ENCODE assay signal across 2 cellular contexts in the genomic region with DNA sequence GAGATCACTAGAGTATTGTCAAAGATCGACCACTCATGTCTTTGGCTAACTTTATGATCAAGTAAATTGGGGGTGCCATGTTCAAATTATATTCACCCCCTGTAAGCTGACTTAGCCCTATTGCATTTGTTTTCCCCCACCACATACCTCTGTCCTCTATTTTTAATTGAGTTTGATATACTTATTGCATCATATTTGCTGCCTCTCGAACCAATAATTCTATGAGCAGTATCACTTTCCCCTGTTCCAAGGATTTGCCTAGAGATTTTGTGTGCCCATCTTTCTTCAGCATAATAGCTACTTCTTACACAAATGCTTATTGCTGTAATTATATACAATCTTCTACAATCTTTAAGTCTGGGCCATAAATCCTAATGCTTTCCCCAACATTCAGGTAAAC.
TF ChIP-seq lines count a peak whose summit lies in the region.

No MANE protein-coding gene starts in this region.

TF ChIP-seq in HepG2, 621 proteins besides CTCF, POLR2A, EP300 and RAD21:
- TF ChIP-seq ATF7 (IDR thresholded peaks at IDR 0.05) = 0 out of 2 replicates have a peak, but pooled peaks have one; percentile 19
- TF ChIP-seq ATF7 (CRISPR knock-in tag; IDR thresholded peaks at IDR 0.05) = no peak
- no peak for TF ChIP-seq FOXK1 (CRISPR knock-in tag; IDR thresholded peaks at IDR 0.05; ENCODE audit: borderline replicate concordance, low read depth)
- TF ChIP-seq REL (CRISPR knock-in tag; conservative IDR thresholded peaks at IDR 0.05) = no peak
- TF ChIP-seq, protein P1, sequence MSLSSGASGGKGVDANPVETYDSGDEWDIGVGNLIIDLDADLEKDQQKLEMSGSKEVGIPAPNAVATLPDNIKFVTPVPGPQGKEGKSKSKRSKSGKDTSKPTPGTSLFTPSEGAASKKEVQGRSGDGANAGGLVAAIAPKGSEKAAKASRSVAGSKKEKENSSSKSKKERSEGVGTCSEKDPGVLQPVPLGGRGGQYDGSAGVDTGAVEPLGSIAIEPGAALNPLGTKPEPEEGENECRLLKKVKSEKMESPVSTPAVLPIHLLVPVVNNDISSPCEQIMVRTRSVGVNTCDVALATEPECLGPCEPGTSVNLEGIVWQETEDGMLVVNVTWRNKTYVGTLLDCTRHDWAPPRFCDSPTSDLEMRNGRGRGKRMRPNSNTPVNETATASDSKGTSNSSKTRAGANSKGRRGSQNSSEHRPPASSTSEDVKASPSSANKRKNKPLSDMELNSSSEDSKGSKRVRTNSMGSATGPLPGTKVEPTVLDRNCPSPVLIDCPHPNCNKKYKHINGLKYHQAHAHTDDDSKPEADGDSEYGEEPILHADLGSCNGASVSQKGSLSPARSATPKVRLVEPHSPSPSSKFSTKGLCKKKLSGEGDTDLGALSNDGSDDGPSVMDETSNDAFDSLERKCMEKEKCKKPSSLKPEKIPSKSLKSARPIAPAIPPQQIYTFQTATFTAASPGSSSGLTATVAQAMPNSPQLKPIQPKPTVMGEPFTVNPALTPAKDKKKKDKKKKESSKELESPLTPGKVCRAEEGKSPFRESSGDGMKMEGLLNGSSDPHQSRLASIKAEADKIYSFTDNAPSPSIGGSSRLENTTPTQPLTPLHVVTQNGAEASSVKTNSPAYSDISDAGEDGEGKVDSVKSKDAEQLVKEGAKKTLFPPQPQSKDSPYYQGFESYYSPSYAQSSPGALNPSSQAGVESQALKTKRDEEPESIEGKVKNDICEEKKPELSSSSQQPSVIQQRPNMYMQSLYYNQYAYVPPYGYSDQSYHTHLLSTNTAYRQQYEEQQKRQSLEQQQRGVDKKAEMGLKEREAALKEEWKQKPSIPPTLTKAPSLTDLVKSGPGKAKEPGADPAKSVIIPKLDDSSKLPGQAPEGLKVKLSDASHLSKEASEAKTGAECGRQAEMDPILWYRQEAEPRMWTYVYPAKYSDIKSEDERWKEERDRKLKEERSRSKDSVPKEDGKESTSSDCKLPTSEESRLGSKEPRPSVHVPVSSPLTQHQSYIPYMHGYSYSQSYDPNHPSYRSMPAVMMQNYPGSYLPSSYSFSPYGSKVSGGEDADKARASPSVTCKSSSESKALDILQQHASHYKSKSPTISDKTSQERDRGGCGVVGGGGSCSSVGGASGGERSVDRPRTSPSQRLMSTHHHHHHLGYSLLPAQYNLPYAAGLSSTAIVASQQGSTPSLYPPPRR (CRISPR knock-in tag; IDR thresholded peaks at IDR 0.05; ENCODE audit: borderline replicate concordance) = no peak
- TF ChIP-seq AGO2 (optimal IDR thresholded peaks at IDR 0.05; ENCODE audit: low read depth, low read length) = no peak
- TF ChIP-seq CEBPB (IDR thresholded peaks at IDR 0.05; ENCODE audit: borderline replicate concordance, low read depth, low read length) = peak; percentile 24; the same call in 1 of the 2 replicates

TF ChIP-seq in H1, 55 proteins besides CTCF, POLR2A, EP300 and RAD21:
- TF ChIP-seq SP2 (IDR thresholded peaks at IDR 0.05; ENCODE audit: low read length) (no peak), CEBPB (IDR thresholded peaks at IDR 0.05; ENCODE audit: low read depth, low read length) (peak; percentile 46; the same call in 1 of the 2 replicates), SRF (IDR thresholded peaks at IDR 0.05; ENCODE audit: low read depth, low read length) (no peak)
